In genomic region chr11:58770166-58770565, GRCh38 we compare ENCODE assay signal across 1 cellular context.
TF ChIP-seq lines count a peak whose summit lies in the region.

No MANE protein-coding gene starts in this region.

TF ChIP-seq in K562, 482 proteins besides CTCF, POLR2A, EP300 and RAD21 (continued from another document and continues in another):
- TF ChIP-seq RREB1 (CRISPR knock-in tag; IDR thresholded peaks at IDR 0.05) (no peak), TFAM (CRISPR knock-in tag; conservative IDR thresholded peaks at IDR 0.05) (no peak), JUND (IDR thresholded peaks at IDR 0.05; ENCODE audit: borderline replicate concordance, low read depth, low read length) (peak; percentile 72), JUND (tag; IDR thresholded peaks at IDR 0.05; ENCODE audit: borderline replicate concordance, low read depth, low read length) (no peak; the same call in 2 of the 3 replicates), PCBP2 (IDR thresholded peaks at IDR 0.05; ENCODE audit: low read depth, low read length, poor library complexity, severe bottlenecking) (no peak), SMARCB1 (IDR thresholded peaks at IDR 0.05; ENCODE audit: insufficient read length, low read depth) (no peak), ZNF41 (CRISPR knock-in tag; conservative IDR thresholded peaks at IDR 0.05) (no peak), TGIF2 (CRISPR knock-in tag; IDR thresholded peaks at IDR 0.05) (no peak), TEAD1 (CRISPR knock-in tag; IDR thresholded peaks at IDR 0.05) (peak in 1 of 2 experiments; percentile 94; a peak in 2 of 4 replicates), ZNF274 (IDR thresholded peaks at IDR 0.05; ENCODE audit: borderline replicate concordance, low read depth, low read length) (no peak), SAP30 (IDR thresholded peaks at IDR 0.05; ENCODE audit: borderline replicate concordance, insufficient read depth, low read depth, low read length, poor library complexity, severe bottlenecking) (no peak), ZNF707 (CRISPR knock-in tag; conservative IDR thresholded peaks at IDR 0.05) (no peak), CSDE1 (IDR thresholded peaks at IDR 0.05) (no peak), EGR1 (conservative IDR thresholded peaks at IDR 0.05) (no peak), DMBX1 (CRISPR knock-in tag; IDR thresholded peaks at IDR 0.05; ENCODE audit: borderline replicate concordance) (no peak), LCOR (CRISPR knock-in tag; IDR thresholded peaks at IDR 0.05) (no peak), SMC3 (conservative IDR thresholded peaks at IDR 0.05; ENCODE audit: insufficient read depth, low read depth, low read length) (no peak), ZBTB12 (CRISPR knock-in tag; IDR thresholded peaks at IDR 0.05) (no peak), LARP7 (IDR thresholded peaks at IDR 0.05) (no peak), SRSF7 (optimal IDR thresholded peaks at IDR 0.05; ENCODE audit: low read depth, low read length) (no peak), MAX (CRISPR knock-in tag; IDR thresholded peaks at IDR 0.05) (no peak), TARDBP (IDR thresholded peaks at IDR 0.05) (no peak), FOXJ2 (tag; IDR thresholded peaks at IDR 0.05) (no peak), FIP1L1 (IDR thresholded peaks at IDR 0.05; ENCODE audit: low read depth, low read length, poor library complexity, severe bottlenecking) (no peak), ZNF551 (CRISPR knock-in tag; IDR thresholded peaks at IDR 0.05) (no peak), XRCC4 (IDR thresholded peaks at IDR 0.05; ENCODE audit: extremely low read depth, insufficient read depth, insufficient read length) (no peak), RBM17 (IDR thresholded peaks at IDR 0.05; ENCODE audit: borderline replicate concordance, low read depth, low read length) (no peak), ELF1 (tag; IDR thresholded peaks at IDR 0.05) (no peak), OTX1 (CRISPR knock-in tag; IDR thresholded peaks at IDR 0.05) (no peak), TEAD2 (tag; IDR thresholded peaks at IDR 0.05) (peak; percentile 68), TAF7 (tag; IDR thresholded peaks at IDR 0.05) (no peak), PREB (CRISPR knock-in tag; IDR thresholded peaks at IDR 0.05) (no peak), CREB3 (tag; conservative IDR thresholded peaks at IDR 0.05; ENCODE audit: low read depth) (no peak), RERE (CRISPR knock-in tag; IDR thresholded peaks at IDR 0.05; ENCODE audit: borderline replicate concordance) (no peak), TSHZ1 (CRISPR knock-in tag; IDR thresholded peaks at IDR 0.05) (no peak), ZKSCAN8 (CRISPR knock-in tag; IDR thresholded peaks at IDR 0.05) (no peak), ZBTB17 (CRISPR knock-in tag; IDR thresholded peaks at IDR 0.05) (no peak), ZNF76 (CRISPR knock-in tag; IDR thresholded peaks at IDR 0.05; ENCODE audit: borderline replicate concordance) (no peak), ZBTB26 (CRISPR knock-in tag; IDR thresholded peaks at IDR 0.05) (no peak), CTBP1 (IDR thresholded peaks at IDR 0.05; ENCODE audit: borderline replicate concordance) (no peak)
